1 cellular context compared by ENCODE assay signal in the genomic region with DNA sequence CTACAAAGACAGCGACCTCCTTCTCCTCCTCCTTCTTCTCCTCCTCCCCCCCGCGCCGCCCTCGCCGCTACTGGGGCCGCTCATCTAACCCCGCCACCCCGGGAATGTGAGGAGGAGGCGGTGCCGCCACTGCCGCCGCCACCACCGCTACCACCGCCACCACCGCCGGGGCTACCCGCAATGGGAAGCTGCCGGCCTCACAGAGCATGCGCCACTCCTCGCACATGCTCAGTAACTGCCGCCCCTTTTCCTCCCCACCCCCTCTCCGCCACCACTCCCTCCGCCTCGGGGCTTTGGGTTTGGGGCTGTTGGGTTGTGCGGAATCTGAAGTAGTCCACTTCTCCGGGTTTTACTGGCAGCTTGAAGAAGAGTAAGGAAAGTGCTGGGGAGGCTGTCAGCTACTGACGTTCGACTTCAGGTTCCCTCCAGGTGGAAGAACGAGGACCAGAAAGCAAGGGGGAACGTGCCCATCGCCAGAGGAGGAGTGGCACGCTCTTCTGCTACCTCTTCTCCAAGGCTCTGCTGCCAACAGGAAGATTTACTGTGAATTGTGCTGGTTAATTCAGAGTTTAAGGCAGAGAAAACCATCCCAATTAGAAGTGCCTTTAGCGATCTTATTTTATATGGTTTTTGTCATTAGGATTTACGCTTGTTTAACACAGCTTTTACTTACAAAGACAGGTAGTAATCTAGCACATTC.
A peak's percentile ranks its signal among the peaks of the same experiment; 100 is the strongest.
TF ChIP-seq lines count a peak whose summit lies in the region.

A gene with protein sequence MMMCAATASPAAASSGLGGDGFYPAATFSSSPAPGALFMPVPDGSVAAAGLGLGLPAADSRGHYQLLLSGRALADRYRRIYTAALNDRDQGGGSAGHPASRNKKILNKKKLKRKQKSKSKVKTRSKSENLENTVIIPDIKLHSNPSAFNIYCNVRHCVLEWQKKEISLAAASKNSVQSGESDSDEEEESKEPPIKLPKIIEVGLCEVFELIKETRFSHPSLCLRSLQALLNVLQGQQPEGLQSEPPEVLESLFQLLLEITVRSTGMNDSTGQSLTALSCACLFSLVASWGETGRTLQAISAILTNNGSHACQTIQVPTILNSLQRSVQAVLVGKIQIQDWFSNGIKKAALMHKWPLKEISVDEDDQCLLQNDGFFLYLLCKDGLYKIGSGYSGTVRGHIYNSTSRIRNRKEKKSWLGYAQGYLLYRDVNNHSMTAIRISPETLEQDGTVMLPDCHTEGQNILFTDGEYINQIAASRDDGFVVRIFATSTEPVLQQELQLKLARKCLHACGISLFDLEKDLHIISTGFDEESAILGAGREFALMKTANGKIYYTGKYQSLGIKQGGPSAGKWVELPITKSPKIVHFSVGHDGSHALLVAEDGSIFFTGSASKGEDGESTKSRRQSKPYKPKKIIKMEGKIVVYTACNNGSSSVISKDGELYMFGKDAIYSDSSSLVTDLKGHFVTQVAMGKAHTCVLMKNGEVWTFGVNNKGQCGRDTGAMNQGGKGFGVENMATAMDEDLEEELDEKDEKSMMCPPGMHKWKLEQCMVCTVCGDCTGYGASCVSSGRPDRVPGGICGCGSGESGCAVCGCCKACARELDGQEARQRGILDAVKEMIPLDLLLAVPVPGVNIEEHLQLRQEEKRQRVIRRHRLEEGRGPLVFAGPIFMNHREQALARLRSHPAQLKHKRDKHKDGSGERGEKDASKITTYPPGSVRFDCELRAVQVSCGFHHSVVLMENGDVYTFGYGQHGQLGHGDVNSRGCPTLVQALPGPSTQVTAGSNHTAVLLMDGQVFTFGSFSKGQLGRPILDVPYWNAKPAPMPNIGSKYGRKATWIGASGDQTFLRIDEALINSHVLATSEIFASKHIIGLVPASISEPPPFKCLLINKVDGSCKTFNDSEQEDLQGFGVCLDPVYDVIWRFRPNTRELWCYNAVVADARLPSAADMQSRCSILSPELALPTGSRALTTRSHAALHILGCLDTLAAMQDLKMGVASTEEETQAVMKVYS (N-terminal part only) (minus strand): TSS at position 190 of the 700 bp plus-strand sequence. CDS start 319 bp downstream, outside the sequence.

TF ChIP-seq in HepG2, 621 proteins besides CTCF, POLR2A, EP300 and RAD21 (continued from another document and continues in another):
- TF ChIP-seq, protein P1, sequence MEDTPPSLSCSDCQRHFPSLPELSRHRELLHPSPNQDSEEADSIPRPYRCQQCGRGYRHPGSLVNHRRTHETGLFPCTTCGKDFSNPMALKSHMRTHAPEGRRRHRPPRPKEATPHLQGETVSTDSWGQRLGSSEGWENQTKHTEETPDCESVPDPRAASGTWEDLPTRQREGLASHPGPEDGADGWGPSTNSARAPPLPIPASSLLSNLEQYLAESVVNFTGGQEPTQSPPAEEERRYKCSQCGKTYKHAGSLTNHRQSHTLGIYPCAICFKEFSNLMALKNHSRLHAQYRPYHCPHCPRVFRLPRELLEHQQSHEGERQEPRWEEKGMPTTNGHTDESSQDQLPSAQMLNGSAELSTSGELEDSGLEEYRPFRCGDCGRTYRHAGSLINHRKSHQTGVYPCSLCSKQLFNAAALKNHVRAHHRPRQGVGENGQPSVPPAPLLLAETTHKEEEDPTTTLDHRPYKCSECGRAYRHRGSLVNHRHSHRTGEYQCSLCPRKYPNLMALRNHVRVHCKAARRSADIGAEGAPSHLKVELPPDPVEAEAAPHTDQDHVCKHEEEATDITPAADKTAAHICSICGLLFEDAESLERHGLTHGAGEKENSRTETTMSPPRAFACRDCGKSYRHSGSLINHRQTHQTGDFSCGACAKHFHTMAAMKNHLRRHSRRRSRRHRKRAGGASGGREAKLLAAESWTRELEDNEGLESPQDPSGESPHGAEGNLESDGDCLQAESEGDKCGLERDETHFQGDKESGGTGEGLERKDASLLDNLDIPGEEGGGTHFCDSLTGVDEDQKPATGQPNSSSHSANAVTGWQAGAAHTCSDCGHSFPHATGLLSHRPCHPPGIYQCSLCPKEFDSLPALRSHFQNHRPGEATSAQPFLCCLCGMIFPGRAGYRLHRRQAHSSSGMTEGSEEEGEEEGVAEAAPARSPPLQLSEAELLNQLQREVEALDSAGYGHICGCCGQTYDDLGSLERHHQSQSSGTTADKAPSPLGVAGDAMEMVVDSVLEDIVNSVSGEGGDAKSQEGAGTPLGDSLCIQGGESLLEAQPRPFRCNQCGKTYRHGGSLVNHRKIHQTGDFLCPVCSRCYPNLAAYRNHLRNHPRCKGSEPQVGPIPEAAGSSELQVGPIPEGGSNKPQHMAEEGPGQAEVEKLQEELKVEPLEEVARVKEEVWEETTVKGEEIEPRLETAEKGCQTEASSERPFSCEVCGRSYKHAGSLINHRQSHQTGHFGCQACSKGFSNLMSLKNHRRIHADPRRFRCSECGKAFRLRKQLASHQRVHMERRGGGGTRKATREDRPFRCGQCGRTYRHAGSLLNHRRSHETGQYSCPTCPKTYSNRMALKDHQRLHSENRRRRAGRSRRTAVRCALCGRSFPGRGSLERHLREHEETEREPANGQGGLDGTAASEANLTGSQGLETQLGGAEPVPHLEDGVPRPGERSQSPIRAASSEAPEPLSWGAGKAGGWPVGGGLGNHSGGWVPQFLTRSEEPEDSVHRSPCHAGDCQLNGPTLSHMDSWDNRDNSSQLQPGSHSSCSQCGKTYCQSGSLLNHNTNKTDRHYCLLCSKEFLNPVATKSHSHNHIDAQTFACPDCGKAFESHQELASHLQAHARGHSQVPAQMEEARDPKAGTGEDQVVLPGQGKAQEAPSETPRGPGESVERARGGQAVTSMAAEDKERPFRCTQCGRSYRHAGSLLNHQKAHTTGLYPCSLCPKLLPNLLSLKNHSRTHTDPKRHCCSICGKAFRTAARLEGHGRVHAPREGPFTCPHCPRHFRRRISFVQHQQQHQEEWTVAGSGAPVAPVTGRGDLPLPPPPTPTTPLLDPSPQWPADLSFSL (CRISPR knock-in tag; IDR thresholded peaks at IDR 0.05), result no peak
- TF ChIP-seq SNAPC2 (CRISPR knock-in tag; IDR thresholded peaks at IDR 0.05) (no peak; the same call in 1 of the 2 replicates), ETV6 (CRISPR knock-in tag; conservative IDR thresholded peaks at IDR 0.05) (no peak; the same call in 1 of the 2 replicates), ZNF761 (CRISPR knock-in tag; conservative IDR thresholded peaks at IDR 0.05) (no peak; the same call in 1 of the 2 replicates), NR2F6 (IDR thresholded peaks at IDR 0.05) (no peak), NR2F6 (CRISPR knock-in tag; IDR thresholded peaks at IDR 0.05) (peak; percentile 43; the same call in 1 of the 2 replicates), EEA1 (CRISPR knock-in tag; IDR thresholded peaks at IDR 0.05; ENCODE audit: borderline replicate concordance) (no peak), NBN (conservative IDR thresholded peaks at IDR 0.05) (no peak), ZMYM3 (CRISPR knock-in tag; IDR thresholded peaks at IDR 0.05) (peak; percentile 50; the same call in 1 of the 2 replicates), SIN3A (IDR thresholded peaks at IDR 0.05; ENCODE audit: borderline replicate concordance, low read depth, low read length) (peak; percentile 78; the same call in 1 of the 2 replicates), CENPX (CRISPR knock-in tag; IDR thresholded peaks at IDR 0.05) (no peak), KDM4B (CRISPR knock-in tag; IDR thresholded peaks at IDR 0.05) (peak; percentile 87; the same call in 1 of the 2 replicates), CBX1 (IDR thresholded peaks at IDR 0.05; ENCODE audit: low read depth) (peak; percentile 61), ZNF660 (CRISPR knock-in tag; IDR thresholded peaks at IDR 0.05; ENCODE audit: borderline replicate concordance, low read depth) (no peak), ARNTL (CRISPR knock-in tag; IDR thresholded peaks at IDR 0.05) (no peak), SP1 (IDR thresholded peaks at IDR 0.05) (no peak), SP1 (CRISPR knock-in tag; IDR thresholded peaks at IDR 0.05) (peak; percentile 74), ZNF713 (CRISPR knock-in tag; IDR thresholded peaks at IDR 0.05) (0 out of 2 replicates have a peak, but pooled peaks have one; percentile 55), ZNF83 (CRISPR knock-in tag; IDR thresholded peaks at IDR 0.05; ENCODE audit: borderline replicate concordance) (no peak; the same call in 1 of the 2 replicates), ERF (CRISPR knock-in tag; IDR thresholded peaks at IDR 0.05) (peak; percentile 90)
- TF ChIP-seq, protein P2, sequence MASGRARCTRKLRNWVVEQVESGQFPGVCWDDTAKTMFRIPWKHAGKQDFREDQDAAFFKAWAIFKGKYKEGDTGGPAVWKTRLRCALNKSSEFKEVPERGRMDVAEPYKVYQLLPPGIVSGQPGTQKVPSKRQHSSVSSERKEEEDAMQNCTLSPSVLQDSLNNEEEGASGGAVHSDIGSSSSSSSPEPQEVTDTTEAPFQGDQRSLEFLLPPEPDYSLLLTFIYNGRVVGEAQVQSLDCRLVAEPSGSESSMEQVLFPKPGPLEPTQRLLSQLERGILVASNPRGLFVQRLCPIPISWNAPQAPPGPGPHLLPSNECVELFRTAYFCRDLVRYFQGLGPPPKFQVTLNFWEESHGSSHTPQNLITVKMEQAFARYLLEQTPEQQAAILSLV (CRISPR knock-in tag; IDR thresholded peaks at IDR 0.05; ENCODE audit: borderline replicate concordance), result peak; percentile 56
- TF ChIP-seq, protein P3, sequence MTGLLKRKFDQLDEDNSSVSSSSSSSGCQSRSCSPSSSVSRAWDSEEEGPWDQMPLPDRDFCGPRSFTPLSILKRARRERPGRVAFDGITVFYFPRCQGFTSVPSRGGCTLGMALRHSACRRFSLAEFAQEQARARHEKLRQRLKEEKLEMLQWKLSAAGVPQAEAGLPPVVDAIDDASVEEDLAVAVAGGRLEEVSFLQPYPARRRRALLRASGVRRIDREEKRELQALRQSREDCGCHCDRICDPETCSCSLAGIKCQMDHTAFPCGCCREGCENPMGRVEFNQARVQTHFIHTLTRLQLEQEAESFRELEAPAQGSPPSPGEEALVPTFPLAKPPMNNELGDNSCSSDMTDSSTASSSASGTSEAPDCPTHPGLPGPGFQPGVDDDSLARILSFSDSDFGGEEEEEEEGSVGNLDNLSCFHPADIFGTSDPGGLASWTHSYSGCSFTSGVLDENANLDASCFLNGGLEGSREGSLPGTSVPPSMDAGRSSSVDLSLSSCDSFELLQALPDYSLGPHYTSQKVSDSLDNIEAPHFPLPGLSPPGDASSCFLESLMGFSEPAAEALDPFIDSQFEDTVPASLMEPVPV (CRISPR knock-in tag; IDR thresholded peaks at IDR 0.05), result no peak
- TF ChIP-seq, protein P4, sequence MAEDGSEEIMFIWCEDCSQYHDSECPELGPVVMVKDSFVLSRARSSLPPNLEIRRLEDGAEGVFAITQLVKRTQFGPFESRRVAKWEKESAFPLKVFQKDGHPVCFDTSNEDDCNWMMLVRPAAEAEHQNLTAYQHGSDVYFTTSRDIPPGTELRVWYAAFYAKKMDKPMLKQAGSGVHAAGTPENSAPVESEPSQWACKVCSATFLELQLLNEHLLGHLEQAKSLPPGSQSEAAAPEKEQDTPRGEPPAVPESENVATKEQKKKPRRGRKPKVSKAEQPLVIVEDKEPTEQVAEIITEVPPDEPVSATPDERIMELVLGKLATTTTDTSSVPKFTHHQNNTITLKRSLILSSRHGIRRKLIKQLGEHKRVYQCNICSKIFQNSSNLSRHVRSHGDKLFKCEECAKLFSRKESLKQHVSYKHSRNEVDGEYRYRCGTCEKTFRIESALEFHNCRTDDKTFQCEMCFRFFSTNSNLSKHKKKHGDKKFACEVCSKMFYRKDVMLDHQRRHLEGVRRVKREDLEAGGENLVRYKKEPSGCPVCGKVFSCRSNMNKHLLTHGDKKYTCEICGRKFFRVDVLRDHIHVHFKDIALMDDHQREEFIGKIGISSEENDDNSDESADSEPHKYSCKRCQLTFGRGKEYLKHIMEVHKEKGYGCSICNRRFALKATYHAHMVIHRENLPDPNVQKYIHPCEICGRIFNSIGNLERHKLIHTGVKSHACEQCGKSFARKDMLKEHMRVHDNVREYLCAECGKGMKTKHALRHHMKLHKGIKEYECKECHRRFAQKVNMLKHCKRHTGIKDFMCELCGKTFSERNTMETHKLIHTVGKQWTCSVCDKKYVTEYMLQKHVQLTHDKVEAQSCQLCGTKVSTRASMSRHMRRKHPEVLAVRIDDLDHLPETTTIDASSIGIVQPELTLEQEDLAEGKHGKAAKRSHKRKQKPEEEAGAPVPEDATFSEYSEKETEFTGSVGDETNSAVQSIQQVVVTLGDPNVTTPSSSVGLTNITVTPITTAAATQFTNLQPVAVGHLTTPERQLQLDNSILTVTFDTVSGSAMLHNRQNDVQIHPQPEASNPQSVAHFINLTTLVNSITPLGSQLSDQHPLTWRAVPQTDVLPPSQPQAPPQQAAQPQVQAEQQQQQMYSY (CRISPR knock-in tag; IDR thresholded peaks at IDR 0.05), result peak; percentile 100
- TF ChIP-seq, protein P5, sequence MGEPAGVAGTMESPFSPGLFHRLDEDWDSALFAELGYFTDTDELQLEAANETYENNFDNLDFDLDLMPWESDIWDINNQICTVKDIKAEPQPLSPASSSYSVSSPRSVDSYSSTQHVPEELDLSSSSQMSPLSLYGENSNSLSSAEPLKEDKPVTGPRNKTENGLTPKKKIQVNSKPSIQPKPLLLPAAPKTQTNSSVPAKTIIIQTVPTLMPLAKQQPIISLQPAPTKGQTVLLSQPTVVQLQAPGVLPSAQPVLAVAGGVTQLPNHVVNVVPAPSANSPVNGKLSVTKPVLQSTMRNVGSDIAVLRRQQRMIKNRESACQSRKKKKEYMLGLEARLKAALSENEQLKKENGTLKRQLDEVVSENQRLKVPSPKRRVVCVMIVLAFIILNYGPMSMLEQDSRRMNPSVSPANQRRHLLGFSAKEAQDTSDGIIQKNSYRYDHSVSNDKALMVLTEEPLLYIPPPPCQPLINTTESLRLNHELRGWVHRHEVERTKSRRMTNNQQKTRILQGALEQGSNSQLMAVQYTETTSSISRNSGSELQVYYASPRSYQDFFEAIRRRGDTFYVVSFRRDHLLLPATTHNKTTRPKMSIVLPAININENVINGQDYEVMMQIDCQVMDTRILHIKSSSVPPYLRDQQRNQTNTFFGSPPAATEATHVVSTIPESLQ (CRISPR knock-in tag; conservative IDR thresholded peaks at IDR 0.05), result 0 out of 2 replicates have a peak, but pooled peaks have one; percentile 24
- TF ChIP-seq, protein P6, sequence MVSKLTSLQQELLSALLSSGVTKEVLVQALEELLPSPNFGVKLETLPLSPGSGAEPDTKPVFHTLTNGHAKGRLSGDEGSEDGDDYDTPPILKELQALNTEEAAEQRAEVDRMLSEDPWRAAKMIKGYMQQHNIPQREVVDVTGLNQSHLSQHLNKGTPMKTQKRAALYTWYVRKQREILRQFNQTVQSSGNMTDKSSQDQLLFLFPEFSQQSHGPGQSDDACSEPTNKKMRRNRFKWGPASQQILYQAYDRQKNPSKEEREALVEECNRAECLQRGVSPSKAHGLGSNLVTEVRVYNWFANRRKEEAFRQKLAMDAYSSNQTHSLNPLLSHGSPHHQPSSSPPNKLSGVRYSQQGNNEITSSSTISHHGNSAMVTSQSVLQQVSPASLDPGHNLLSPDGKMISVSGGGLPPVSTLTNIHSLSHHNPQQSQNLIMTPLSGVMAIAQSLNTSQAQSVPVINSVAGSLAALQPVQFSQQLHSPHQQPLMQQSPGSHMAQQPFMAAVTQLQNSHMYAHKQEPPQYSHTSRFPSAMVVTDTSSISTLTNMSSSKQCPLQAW (CRISPR knock-in tag; IDR thresholded peaks at IDR 0.05), result peak; percentile 91
- TF ChIP-seq, protein P7, sequence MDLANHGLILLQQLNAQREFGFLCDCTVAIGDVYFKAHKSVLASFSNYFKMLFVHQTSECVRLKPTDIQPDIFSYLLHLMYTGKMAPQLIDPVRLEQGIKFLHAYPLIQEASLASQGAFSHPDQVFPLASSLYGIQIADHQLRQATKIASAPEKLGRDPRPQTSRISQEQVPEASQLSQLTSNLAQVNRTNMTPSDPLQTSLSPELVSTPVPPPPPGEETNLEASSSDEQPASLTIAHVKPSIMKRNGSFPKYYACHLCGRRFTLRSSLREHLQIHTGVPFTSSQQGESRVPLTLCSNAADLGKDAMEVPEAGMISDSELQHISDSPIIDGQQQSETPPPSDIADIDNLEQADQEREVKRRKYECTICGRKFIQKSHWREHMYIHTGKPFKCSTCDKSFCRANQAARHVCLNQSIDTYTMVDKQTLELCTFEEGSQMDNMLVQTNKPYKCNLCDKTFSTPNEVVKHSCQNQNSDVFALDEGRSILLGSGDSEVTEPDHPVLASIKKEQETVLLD (CRISPR knock-in tag; IDR thresholded peaks at IDR 0.05; ENCODE audit: low read depth), result peak; percentile 45; the same call in 1 of the 2 replicates
